9 cellular contexts compared by ENCODE assay signal in genomic region chr9:4984171-4984570, GRCh38.
A peak's percentile ranks its signal among the peaks of the same experiment; 100 is the strongest.
DNase-seq lines count a peak whose midpoint lies in the region; ATAC-seq, FAIRE-seq and TF ChIP-seq lines count a peak whose summit lies in the region.
"Had no signal": no experiment of that assay in that cellular context is flagged by ENCODE, and none has a peak within 500 bp of the region (broad histone marks: within the 10 kb centered on the region; RNA-seq: fewer than 3 reads in every experiment).

No MANE protein-coding gene starts in this region.

- peaks cover 22% of the 10 kb centered on the region for H3K4me1 Mint-ChIP-seq in nephron progenitor cell

- peak; percentile 0 for ATAC-seq in HG02678 (IDR thresholded peaks at IDR 0.05; ENCODE audit: unreplicated experiment)

- H3K27ac ChIP-seq in epithelial cell of prostate: peak overlapping the region; percentile 94

- H3K4me3 Mint-ChIP-seq in nephron progenitor cell: peak overlapping the region; percentile 90

- peak; percentile 77 for DNase-seq in DMS153 (lab: John Stamatoyannopoulos, UW)
- DNase-seq in DMS153 treated with DMSO at 0.1 percent for 48 hours (lab: John Stamatoyannopoulos, UW; ENCODE audit: unreplicated experiment): no peak
- DNase-seq in RCC 7860 (ENCODE audit: low spot score): peak; percentile 37
- no peak for DNase-seq in epithelial cell of prostate (ENCODE audit: low read depth, low spot score)
- DNase-seq in nephron progenitor cell: no peak
- no peak for DNase-seq in NAMALWA (ENCODE audit: low spot score)
- DNase-seq in NCI-H524 treated with DMSO at 0.1 percent for 48 hours (lab: John Stamatoyannopoulos, UW): no peak

- no peaks in the 10 kb centered on the region for H3K36me3 Mint-ChIP-seq in nephron progenitor cell (ENCODE audit: low read depth)

- H3K27ac Mint-ChIP-seq in nephron progenitor cell: peak overlapping the region; percentile 96

- TF ChIP-seq CTCF in nephron progenitor cell (IDR thresholded peaks at IDR 0.05): no peak

- H3K9me3 Mint-ChIP-seq in nephron progenitor cell: no peaks in the 10 kb centered on the region

- FAIRE-seq in RCC 7860 (lab: Jason Lieb, UNC): no peak
- FAIRE-seq: A204.1 had no signal

- H3K27me3 Mint-ChIP-seq in nephron progenitor cell (ENCODE audit: low read depth, poor library complexity): peaks cover 6% of the 10 kb centered on the region

Comparison
In these comparisons a context has a peak if more than half of its experiments do, and no peak if none do; other contexts are left out.
1. DNase-seq: peak in DMS153 (single experiment) and RCC 7860 (single experiment); none in DMS153 treated with DMSO at 0.1 percent for 48 hours (single experiment), epithelial cell of prostate (single experiment), nephron progenitor cell (single experiment), NAMALWA (single experiment) and NCI-H524 treated with DMSO at 0.1 percent for 48 hours (single experiment).